In the genomic region with DNA sequence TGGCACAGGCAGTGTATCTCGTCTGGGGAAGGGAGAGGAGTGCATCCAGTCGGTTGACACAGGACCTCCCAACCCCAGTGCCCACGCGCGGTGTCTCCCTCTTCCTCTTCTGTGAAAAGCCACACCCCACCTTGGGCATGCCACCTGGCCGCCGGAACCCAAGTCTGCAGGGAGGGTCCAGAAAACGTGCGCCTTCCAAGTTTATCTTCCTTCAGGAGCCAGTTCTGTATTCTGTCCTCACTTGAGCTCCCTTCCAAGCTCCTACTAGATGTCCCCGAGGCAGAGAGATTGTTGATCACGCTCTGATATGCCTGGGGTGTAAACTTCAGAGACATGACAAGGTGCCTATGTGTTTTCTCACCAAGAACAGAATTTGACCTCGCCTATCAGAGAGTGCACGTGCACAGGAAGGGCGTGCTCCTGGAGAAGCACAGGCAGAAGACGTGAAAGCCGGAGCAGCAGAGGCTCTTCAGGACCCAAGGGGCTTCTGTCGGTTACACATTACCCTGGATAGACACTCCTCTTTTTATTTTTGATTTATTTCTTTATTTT, we compare ENCODE assay signal across 22 cellular contexts. TPM values are rescaled to one million over a fixed set of nuclear protein-coding genes. Genes with fewer than 3 reads are reported as not detected.
DNase-seq lines count a peak whose midpoint lies in the region; ATAC-seq and TF ChIP-seq lines count a peak whose summit lies in the region.
"Had no signal": no experiment of that assay in that cellular context is flagged by ENCODE, and none has a peak within 500 bp of the region (broad histone marks: within the 10 kb centered on the region; RNA-seq: fewer than 3 reads in every experiment).

No MANE protein-coding gene starts in this region.

- TF ChIP-seq CTCF in MCF 10A (IDR thresholded peaks at IDR 0.05; ENCODE audit: unreplicated experiment) (no peak), breast epithelium (IDR thresholded peaks at IDR 0.05) (no peak), SU-DHL-6 (IDR thresholded peaks at IDR 0.05; ENCODE audit: insufficient read depth, low read length, poor library complexity, severe bottlenecking) (no peak), WTC11 (IDR thresholded peaks at IDR 0.05) (no peak)

- DNase-seq in MCF 10A (ENCODE audit: unreplicated experiment) (no peak), breast epithelium (ENCODE audit: low spot score in 2 of 2) (no peak), memory B cell (ENCODE audit: low spot score in 2 of 2) (no peak), WTC11 (ENCODE audit: low spot score) (no peak)
- DNase-seq in stimulated activated CD4-positive, alpha-beta T cell treated with anti-CD3 and anti-CD28 coated beads, Interleukin-4, amount 100 ng/mL, for 4 hours, result no peak
- DNase-seq in activated CD4-positive, CD25-positive, alpha-beta regulatory T cell treated with anti-CD3 and anti-CD28 coated beads, Interleukin-2, amount 50 U/mL, for 72 hours, result no peak
- DNase-seq: activated CD4-positive, CD25-positive, alpha-beta regulatory T cell; activated CD8-positive, alpha-beta memory T cell treated with anti-CD3 and anti-CD28 coated beads, Interleukin-2, amount 50 U/mL, for 48 hours; COR-L47; head of caudate nucleus; islet precursor cell; NCI-H146; NCI-H446 treated with DMSO at 0.1 percent for 48 hours; occipital lobe; right cardiac atrium had no signal

- H3K9me3 ChIP-seq in breast epithelium (no peaks in the 10 kb centered on the region), SU-DHL-6 (ENCODE audit: insufficient read depth, low read length) (no peaks in the 10 kb centered on the region)

- no peaks in the 10 kb centered on the region for H3K9me2 ChIP-seq in SU-DHL-6 (replicated peaks; ENCODE audit: insufficient read depth, low read length)

- H3K4me2 ChIP-seq in SU-DHL-6 (ENCODE audit: low read depth, low read length, poor library complexity, severe bottlenecking), result peak overlapping the region; percentile 7
- H3K4me2 ChIP-seq: GM23338 had no signal

- H3K36me3 Mint-ChIP-seq in MCF 10A (ENCODE audit: insufficient read depth, unreplicated experiment) (no peaks in the 10 kb centered on the region), memory B cell (peaks cover 1% of the 10 kb centered on the region), WTC11 (no peaks in the 10 kb centered on the region)
- H3K36me3 Mint-ChIP-seq: activated naive CD4-positive, alpha-beta T cell treated with anti-CD3 and anti-CD28 coated beads, Interleukin-2, amount 50 U/mL, for 72 hours had no signal

- intact Hi-C loops in MCF 10A (cut with micrococcal nuclease) (no loop called here), breast epithelium (cut with DNase I; ENCODE audit: low total_unique reads) (no loop called here)

- no peaks in the 10 kb centered on the region for H3K4me1 ChIP-seq in breast epithelium

- H3K4me3 Mint-ChIP-seq in MCF 10A (ENCODE audit: unreplicated experiment) (no peak overlapping the region), memory B cell (peak overlapping the region; percentile 12), WTC11 (no peak overlapping the region)
- H3K4me3 Mint-ChIP-seq: GM23338 had no signal

- H3F3A ChIP-seq in SU-DHL-6 (ENCODE audit: insufficient read depth), result peaks cover 15% of the 10 kb centered on the region; the same call in 1 of the 2 replicates

- H3K4me1 Mint-ChIP-seq in MCF 10A (ENCODE audit: insufficient read depth, unreplicated experiment), result peaks cover 53% of the 10 kb centered on the region
- peaks cover 40% of the 10 kb centered on the region for H3K4me1 Mint-ChIP-seq in memory B cell
- peaks cover 18% of the 10 kb centered on the region for H3K4me1 Mint-ChIP-seq in WTC11

- TSS peak; percentile 79 for BruUV-seq in MCF 10A (replicated peaks; lab: Mats Ljungman, UMichigan)

- no peaks in the 10 kb centered on the region for H4K20me1 ChIP-seq in SU-DHL-6 (ENCODE audit: low read depth, low read length)

- CTCF ChIA-PET in MCF 10A (lab: Yijun Ruan, JAX) (interaction anchor here (0.7 to 1.0 kb wide), 2 partner anchors 74 to 161 kb away, joined by 3 read pairs; no protein-coding TSS in a partner anchor), WTC11 (lab: Charles Lee) (no interaction called here)

- no peak overlapping the region for H3K9ac ChIP-seq in SU-DHL-6 (ENCODE audit: low read length)

- no peak for TF ChIP-seq POLR2A in breast epithelium (IDR thresholded peaks at IDR 0.05)

- ATAC-seq in memory B cell (ENCODE audit: low read depth), result no peak
- no peak for ATAC-seq in WTC11
- no peak for ATAC-seq in GM21390 (IDR thresholded peaks at IDR 0.05; ENCODE audit: unreplicated experiment)
- ATAC-seq: GM23338, right cardiac atrium had no signal

- H3K4me3 ChIP-seq in breast epithelium, result no peak overlapping the region
- H3K4me3 ChIP-seq in SU-DHL-6 (ENCODE audit: insufficient read depth, low read length, poor library complexity, severe bottlenecking), result no peak overlapping the region
- H3K4me3 ChIP-seq: GM23338 had no signal

- no peaks in the 10 kb centered on the region for H3K79me2 ChIP-seq in SU-DHL-6 (ENCODE audit: insufficient read depth, low read length)

- no peaks in the 10 kb centered on the region for H3K36me3 ChIP-seq in breast epithelium
- no peaks in the 10 kb centered on the region for H3K36me3 ChIP-seq in SU-DHL-6 (ENCODE audit: low read length)

- POLR2A ChIA-PET in MCF 10A (lab: Yijun Ruan, JAX) (interaction anchor here (0.6 to 2.4 kb wide), 8 partner anchors 16 to 202 kb away, joined by 3 to 8 read pairs (median 4); a partner anchor contains a TSS), WTC11 (lab: Charles Lee) (no interaction called here)

- H3K27me3 Mint-ChIP-seq in MCF 10A (ENCODE audit: insufficient read depth, unreplicated experiment) (no peaks in the 10 kb centered on the region), memory B cell (peaks cover 14% of the 10 kb centered on the region), WTC11 (ENCODE audit: low read depth) (no peaks in the 10 kb centered on the region)

- H3K9me3 Mint-ChIP-seq in MCF 10A (ENCODE audit: unreplicated experiment) (no peaks in the 10 kb centered on the region), memory B cell (peaks cover 4% of the 10 kb centered on the region), WTC11 (no peaks in the 10 kb centered on the region)
- H3K9me3 Mint-ChIP-seq: activated naive CD4-positive, alpha-beta T cell treated with anti-CD3 and anti-CD28 coated beads, Interleukin-2, amount 50 U/mL, for 72 hours; GM23338 had no signal

- H3K27ac ChIP-seq in breast epithelium, result no peak overlapping the region
- peak overlapping the region; percentile 82 for H3K27ac ChIP-seq in SU-DHL-6 (ENCODE audit: low read depth, low read length)

- H3K27ac Mint-ChIP-seq in MCF 10A (ENCODE audit: low read depth, unreplicated experiment) (peak overlapping the region; percentile 89), memory B cell (peak overlapping the region; percentile 8), WTC11 (no peak overlapping the region)
- H3K27ac Mint-ChIP-seq: activated naive CD4-positive, alpha-beta T cell treated with anti-CD3 and anti-CD28 coated beads, Interleukin-2, amount 50 U/mL, for 72 hours; GM23338 had no signal

- H3K27me3 ChIP-seq in breast epithelium, result no peaks in the 10 kb centered on the region
- H3K27me3 ChIP-seq in SU-DHL-6 (ENCODE audit: low read length), result no peaks in the 10 kb centered on the region

- H2AFZ ChIP-seq in SU-DHL-6 (ENCODE audit: low read depth, low read length, severe bottlenecking), result no peak overlapping the region
- H2AFZ ChIP-seq: GM23338 had no signal

TF ChIP-seq in WTC11, 78 proteins besides CTCF, POLR2A, EP300 and RAD21 (continues in another document):
- TF ChIP-seq NFYB (CRISPR knock-in tag; conservative IDR thresholded peaks at IDR 0.05; ENCODE audit: low read depth) (no peak), CREB1 (CRISPR knock-in tag; IDR thresholded peaks at IDR 0.05) (no peak), TEAD1 (CRISPR knock-in tag; IDR thresholded peaks at IDR 0.05) (no peak), RORB (CRISPR knock-in tag; IDR thresholded peaks at IDR 0.05) (no peak), ZNF396 (CRISPR knock-in tag; IDR thresholded peaks at IDR 0.05; ENCODE audit: borderline replicate concordance) (no peak)
- TF ChIP-seq, protein P1, sequence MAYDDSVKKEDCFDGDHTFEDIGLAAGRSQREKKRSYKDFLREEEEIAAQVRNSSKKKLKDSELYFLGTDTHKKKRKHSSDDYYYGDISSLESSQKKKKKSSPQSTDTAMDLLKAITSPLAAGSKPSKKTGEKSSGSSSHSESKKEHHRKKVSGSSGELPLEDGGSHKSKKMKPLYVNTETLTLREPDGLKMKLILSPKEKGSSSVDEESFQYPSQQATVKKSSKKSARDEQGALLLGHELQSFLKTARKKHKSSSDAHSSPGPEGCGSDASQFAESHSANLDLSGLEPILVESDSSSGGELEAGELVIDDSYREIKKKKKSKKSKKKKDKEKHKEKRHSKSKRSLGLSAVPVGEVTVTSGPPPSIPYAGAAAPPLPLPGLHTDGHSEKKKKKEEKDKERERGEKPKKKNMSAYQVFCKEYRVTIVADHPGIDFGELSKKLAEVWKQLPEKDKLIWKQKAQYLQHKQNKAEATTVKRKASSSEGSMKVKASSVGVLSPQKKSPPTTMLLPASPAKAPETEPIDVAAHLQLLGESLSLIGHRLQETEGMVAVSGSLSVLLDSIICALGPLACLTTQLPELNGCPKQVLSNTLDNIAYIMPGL (CRISPR knock-in tag; IDR thresholded peaks at IDR 0.05), result no peak

RNA-seq across cellular contexts. Expression of a gene that starts 9.6 kb away (rescaled TPM):
- total RNA-seq in MCF 10A (2022), result 0.39 and 0.61 TPM in 2 replicates
- 1 to 10 TPM; 2.3 to 2.8 (median 2.7) TPM for total RNA-seq in breast epithelium
- 0.04 to 0.18 TPM (median 0.07 TPM) in 3 replicates for total RNA-seq in WTC11 (2021)
- total RNA-seq: activated naive CD4-positive, alpha-beta T cell treated with anti-CD3 and anti-CD28 coated beads, Interleukin-2, amount 50 U/mL, for 72 hours had no signal

RNA-seq across cellular contexts. Expression of a gene that starts 49.9 kb away (rescaled TPM):
- total RNA-seq in MCF 10A (2022) (8.1 and 12.7 TPM in 2 replicates), breast epithelium (10 to 100 TPM in 1 of 3 donors, 1 to 10 TPM in 2; 4.3 to 11.7 (median 9.2) TPM), WTC11 (2021) (3.4 to 9.6 TPM (median 6.0 TPM) in 3 replicates)

RNA-seq across cellular contexts. Expression of a gene that starts 52.8 kb away (rescaled TPM):
- total RNA-seq in MCF 10A (2022) (not detected in 2 replicates), breast epithelium (not detected), WTC11 (2021) (not detected in 3 replicates)
- total RNA-seq: activated naive CD4-positive, alpha-beta T cell treated with anti-CD3 and anti-CD28 coated beads, Interleukin-2, amount 50 U/mL, for 72 hours; bronchial epithelial cell; fibroblast of lung; G401; GM23338; occipital lobe; right cardiac atrium had no signal
